8 cellular contexts compared by ENCODE assay signal in genomic region chr7:75077552-75077951, GRCh38. TPM values are rescaled to one million over a fixed set of nuclear protein-coding genes. Genes with fewer than 3 reads are reported as not detected.
DNase-seq lines count a peak whose midpoint lies in the region; ATAC-seq and TF ChIP-seq lines count a peak whose summit lies in the region.
"Not testable (repeated sequence)": the region's sequence is repeated elsewhere in the genome, so short reads cannot be mapped to it uniquely, and the experiment has no call there.

No MANE protein-coding gene starts in this region.

- ATAC-seq in left colon: peak; percentile 37

- not testable (repeated sequence) for H3K4me3 ChIP-seq in choroid plexus epithelial cell (ENCODE audit: low read depth, low read length)

- not testable (repeated sequence) for H3K27ac Mint-ChIP-seq in type B pancreatic cell

- H3K27me3 Mint-ChIP-seq in type B pancreatic cell: not testable (repeated sequence)

- H3K4me1 Mint-ChIP-seq in type B pancreatic cell (ENCODE audit: unreplicated experiment): not testable (repeated sequence)

- H3K4me3 Mint-ChIP-seq in type B pancreatic cell: not testable (repeated sequence)

- not testable (repeated sequence) for DNase-seq in GM10266 (ENCODE audit: extremely low spot score); choroid plexus epithelial cell (ENCODE audit: low read depth)
- DNase-seq in NCI-H2081 treated with DMSO at 0.1 percent for 48 hours (lab: John Stamatoyannopoulos, UW) (peak; percentile 37), T follicular helper cell (ENCODE audit: low read depth) (peak; percentile 58), left colon (peak; percentile 31 to 74), type B pancreatic cell (ENCODE audit: extremely low spot score, unreplicated experiment) (peak; percentile 75)
- DNase-seq in activated CD8-positive, alpha-beta memory T cell treated with anti-CD3 and anti-CD28 coated beads, Interleukin-2, amount 50 U/mL, for 48 hours: peak; percentile 84
- DNase-seq in stimulated activated CD4-positive, alpha-beta T cell treated with anti-CD3 and anti-CD28 coated beads, Interleukin-12 subunit alpha, Interleukin-12 subunit beta, amount 100 ng/mL, for 48 hours (ENCODE audit: low read depth in 2 of 3, low spot score in 1 of 3): peak; percentile 59 to 81 (median 60)

- H3K9me3 Mint-ChIP-seq in type B pancreatic cell: not testable (repeated sequence)

- not testable (repeated sequence) for H3K36me3 Mint-ChIP-seq in type B pancreatic cell

- TF ChIP-seq CTCF in GM10266 (IDR thresholded peaks at IDR 0.05; ENCODE audit: control insufficient read depth, insufficient read depth, low read depth, missing control alignments): peak; percentile 60
- TF ChIP-seq CTCF in choroid plexus epithelial cell (conservative IDR thresholded peaks at IDR 0.05; ENCODE audit: low read depth, low read length): peak; percentile 42
- peak; percentile 76 for TF ChIP-seq CTCF in type B pancreatic cell (conservative IDR thresholded peaks at IDR 0.05)

- intact Hi-C loops in left colon (cut with DNase I, micrococcal nuclease): not testable (repeated sequence)

RNA-seq across cellular contexts. Expression of gene RCC1L, which starts 4.0 kb away (rescaled TPM):
- total RNA-seq in left colon (10 to 100 TPM; 34.0 to 40.8 TPM), type B pancreatic cell (ENCODE audit: low replicate concordance) (40.4 and 48.7 TPM in 2 replicates)

RNA-seq across cellular contexts. Expression of gene GTF2IRD2B, which starts 14.8 kb away (rescaled TPM):
- total RNA-seq in left colon: 10 to 100 TPM; 27.6 to 44.4 TPM
- total RNA-seq in type B pancreatic cell (ENCODE audit: low replicate concordance): 43.3 and 45.9 TPM in 2 replicates
